ENCODE assay signal across 8 cellular contexts in the genomic region with DNA sequence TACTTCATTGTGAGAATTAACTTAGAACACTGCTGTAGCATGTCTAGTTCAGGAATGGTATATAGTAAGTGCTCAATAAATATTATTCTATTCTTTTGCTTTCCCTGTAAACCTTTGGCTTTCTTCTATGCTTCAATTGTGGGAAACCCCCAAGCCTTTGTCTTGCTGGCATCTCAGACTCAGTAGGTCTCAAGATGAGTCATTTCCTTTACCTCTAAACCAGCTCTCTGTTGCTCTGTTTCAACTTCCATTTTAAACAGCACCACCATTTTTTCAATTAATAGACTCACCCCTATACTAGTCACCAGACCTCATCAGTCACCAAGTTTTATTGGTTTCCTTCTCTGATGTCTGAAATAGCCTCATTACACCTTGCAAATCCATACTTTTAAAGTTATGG. TPM values are rescaled to one million over a fixed set of nuclear protein-coding genes. Genes with fewer than 3 reads are reported as not detected.
DNase-seq lines count a peak whose midpoint lies in the region; ATAC-seq and TF ChIP-seq lines count a peak whose summit lies in the region.

No MANE protein-coding gene starts in this region.

- no peak for TF ChIP-seq CTCF in DND-41 (IDR thresholded peaks at IDR 0.05; ENCODE audit: borderline replicate concordance, extremely low read depth, low read length, poor library complexity, severe bottlenecking)

- H3K27ac ChIP-seq in DND-41 (ENCODE audit: low read length): no peak overlapping the region

- H3K4me3 ChIP-seq in DND-41 (ENCODE audit: low read depth in 1 of 2, low read length in 2 of 2) (no peak overlapping the region), HAP-1 (no peak overlapping the region)

- H3K9ac ChIP-seq in DND-41 (ENCODE audit: low read depth, low read length): no peak overlapping the region

- H4K20me1 ChIP-seq in DND-41 (ENCODE audit: insufficient read depth, low read length): no peaks in the 10 kb centered on the region

- peaks cover 28% of the 10 kb centered on the region for H3K4me1 Mint-ChIP-seq in activated T-cell treated with anti-CD3 and anti-CD28 coated beads, Interleukin-2, amount 50 U/mL, for 72 hours (ENCODE audit: low read depth)

- H3K9me3 ChIP-seq in DND-41 (ENCODE audit: insufficient read depth, low read length, severe bottlenecking) (no peaks in the 10 kb centered on the region), HAP-1 (no peaks in the 10 kb centered on the region)

- ATAC-seq in DND-41 (ENCODE audit: insufficient read depth, low read depth) (peak; percentile 80), GM19328 (IDR thresholded peaks at IDR 0.05; ENCODE audit: unreplicated experiment) (peak; percentile 94), HG03060 (IDR thresholded peaks at IDR 0.05; ENCODE audit: low read depth, unreplicated experiment) (peak; percentile 99)
- ATAC-seq in activated T-cell treated with anti-CD3 and anti-CD28 coated beads, Interleukin-2, amount 50 U/mL, for 72 hours (replicated peaks in 1 of 2): peak; percentile 96 to 97

- H3K4me1 ChIP-seq in DND-41 (ENCODE audit: insufficient read depth, low read length) (no peaks in the 10 kb centered on the region), HAP-1 (peaks cover 27% of the 10 kb centered on the region)

- no peaks in the 10 kb centered on the region for H3K36me3 ChIP-seq in DND-41 (ENCODE audit: insufficient read depth, low read length)
- H3K36me3 ChIP-seq in HAP-1 (replicated peaks): no peaks in the 10 kb centered on the region

- no peak for DNase-seq in DND-41
- DNase-seq in activated T-cell treated with anti-CD3 and anti-CD28 coated beads, Interleukin-2, amount 50 U/mL, for 72 hours: peak; percentile 29 to 50
- DNase-seq in CD1c-positive myeloid dendritic cell (ENCODE audit: extremely low spot score): no peak
- no peak for DNase-seq in HAP-1 (ENCODE audit: low spot score in 2 of 2)
- DNase-seq in glomerular visceral epithelial cell (ENCODE audit: extremely low spot score): no peak
- no peak for DNase-seq in DMS153 treated with DMSO at 0.1 percent for 48 hours (lab: John Stamatoyannopoulos, UW; ENCODE audit: unreplicated experiment)

- peak overlapping the region; percentile 9 for H3K27ac Mint-ChIP-seq in activated T-cell treated with anti-CD3 and anti-CD28 coated beads, Interleukin-2, amount 50 U/mL, for 72 hours

- H3K79me2 ChIP-seq in DND-41 (ENCODE audit: insufficient read depth, low read length): no peaks in the 10 kb centered on the region

- H3K36me3 Mint-ChIP-seq in activated T-cell treated with anti-CD3 and anti-CD28 coated beads, Interleukin-2, amount 50 U/mL, for 72 hours (ENCODE audit: insufficient read depth in 2 of 2): peaks cover 1 to 3% of the 10 kb centered on the region in 2 donors

- peak overlapping the region; percentile 24; the same call in 1 of the 2 replicates for H2AFZ ChIP-seq in DND-41 (ENCODE audit: low read depth, low read length)

- peaks cover 0 to 1% of the 10 kb centered on the region in 2 donors for H3K9me3 Mint-ChIP-seq in activated T-cell treated with anti-CD3 and anti-CD28 coated beads, Interleukin-2, amount 50 U/mL, for 72 hours

- in situ Hi-C loops in HAP-1 (cut with MboI; ENCODE audit: low sequenced_read_pairs): no loop called here

- H3K4me3 Mint-ChIP-seq in activated T-cell treated with anti-CD3 and anti-CD28 coated beads, Interleukin-2, amount 50 U/mL, for 72 hours: no peak overlapping the region

- H3K4me2 ChIP-seq in DND-41 (ENCODE audit: insufficient read depth, low read length): no peak overlapping the region

- no peaks in the 10 kb centered on the region for H3K27me3 Mint-ChIP-seq in activated T-cell treated with anti-CD3 and anti-CD28 coated beads, Interleukin-2, amount 50 U/mL, for 72 hours (ENCODE audit: low read depth)

- H3K27me3 ChIP-seq in DND-41 (ENCODE audit: insufficient read depth, low read length, poor library complexity): no peaks in the 10 kb centered on the region
- H3K27me3 ChIP-seq in HAP-1 (ENCODE audit: low read depth): no peaks in the 10 kb centered on the region

RNA-seq across cellular contexts. Expression of a gene that starts 43.5 kb away (rescaled TPM):
- 10 to 100 TPM; 34.2 to 39.6 TPM for total RNA-seq in activated T-cell treated with anti-CD3 and anti-CD28 coated beads, Interleukin-2, amount 50 U/mL, for 72 hours

Comparison
In these comparisons a context has a peak if more than half of its experiments do, and no peak if none do; other contexts are left out.
1. DNase-seq: peak in activated T-cell treated with anti-CD3 and anti-CD28 coated beads, Interleukin-2, amount 50 U/mL, for 72 hours (2 of 2); none in DND-41 (single experiment), CD1c-positive myeloid dendritic cell (single experiment), HAP-1 (0 of 2), glomerular visceral epithelial cell (single experiment) and DMS153 treated with DMSO at 0.1 percent for 48 hours (single experiment).
2. Peak in every context shown above with its lines, with median percentiles within 50 percentile points of each other: ATAC-seq.